29 cellular contexts compared by ENCODE assay signal in genomic region chr1:52328615-52329014, GRCh38.
"Had no signal": no experiment of that assay in that cellular context is flagged by ENCODE, and none has a peak within 500 bp of the region (broad histone marks: within the 10 kb centered on the region; RNA-seq: fewer than 3 reads in every experiment).

No MANE protein-coding gene starts in this region.

- FAIRE-seq: colon, keratinocyte had no signal

- H3K9me3 ChIP-seq: breast epithelium, esophagus squamous epithelium, heart right ventricle, mucosa of descending colon, tibial nerve had no signal

- H3K4me3 ChIP-seq: breast epithelium, esophagus squamous epithelium, heart right ventricle, mucosa of descending colon, tibial nerve had no signal

- H3K27ac ChIP-seq: breast epithelium, epithelial cell of prostate, esophagus squamous epithelium, heart right ventricle, tibial nerve, WERI-Rb-1 had no signal

- DNase-seq: activated CD4-positive, alpha-beta memory T cell treated with anti-CD3 and anti-CD28 coated beads, Interleukin-2, amount 10 ng/mL, durations not matched to agents 7 days and 5 days; activated CD4-positive, alpha-beta T cell treated with anti-CD3 and anti-CD28 coated beads, Interleukin-2, amount 10 ng/mL, durations not matched to agents 7 days and 5 days; activated CD8-positive, alpha-beta memory T cell treated with anti-CD3 and anti-CD28 coated beads, Interleukin-2, amount 50 U/mL, for 48 hours; activated gamma-delta T cell; activated naive CD4-positive, alpha-beta T cell treated with anti-CD3 and anti-CD28 coated beads, Interleukin-2, amount 10 ng/mL, durations not matched to agents 7 days and 5 days; activated naive CD8-positive, alpha-beta T cell treated with anti-CD3 and anti-CD28 coated beads, Interleukin-2, amount 10 ng/mL, durations not matched to agents 7 days and 5 days; activated T-cell treated with anti-CD3 and anti-CD28 coated beads, Interleukin-2, amount 50 U/mL, for 24 hours; amniotic stem cell; dermis blood vessel endothelial cell; effector CD4-positive, alpha-beta T cell; esophagus squamous epithelium; foreskin melanocyte; heart right ventricle; left cardiac atrium; left ventricle myocardium superior; mucosa of descending colon; right cardiac atrium; stimulated activated CD4-positive, alpha-beta T cell treated with anti-CD3 and anti-CD28 coated beads, Interleukin-15, amount 100 ng/mL, for 24 hours; stimulated activated CD4-positive, alpha-beta T cell treated with anti-CD3 and anti-CD28 coated beads, Interleukin-2, amount 100 ng/mL, for 24 hours; stimulated activated naive CD4-positive, alpha-beta T cell; T-helper 9 cell; WERI-Rb-1 had no signal

- H3K27me3 ChIP-seq: breast epithelium, esophagus squamous epithelium, heart right ventricle, tibial nerve had no signal

- ATAC-seq: activated CD4-positive, CD25-positive, alpha-beta regulatory T cell treated with anti-CD3 and anti-CD28 coated beads, Interleukin-2, amount 50 U/mL, for 24 hours; heart right ventricle; left cardiac atrium; left ventricle myocardium superior; mucosa of descending colon; natural killer cell treated with Interleukin-12 subunit alpha and Interleukin-12 subunit beta and Interleukin-15 and Interleukin-18, amount 100 ng/mL, for 72 hours; right cardiac atrium had no signal

- H3K4me1 ChIP-seq: breast epithelium, esophagus squamous epithelium, tibial nerve had no signal

- H3K36me3 ChIP-seq: breast epithelium, WERI-Rb-1 had no signal
